8 cellular contexts compared by ENCODE assay signal in the genomic region with DNA sequence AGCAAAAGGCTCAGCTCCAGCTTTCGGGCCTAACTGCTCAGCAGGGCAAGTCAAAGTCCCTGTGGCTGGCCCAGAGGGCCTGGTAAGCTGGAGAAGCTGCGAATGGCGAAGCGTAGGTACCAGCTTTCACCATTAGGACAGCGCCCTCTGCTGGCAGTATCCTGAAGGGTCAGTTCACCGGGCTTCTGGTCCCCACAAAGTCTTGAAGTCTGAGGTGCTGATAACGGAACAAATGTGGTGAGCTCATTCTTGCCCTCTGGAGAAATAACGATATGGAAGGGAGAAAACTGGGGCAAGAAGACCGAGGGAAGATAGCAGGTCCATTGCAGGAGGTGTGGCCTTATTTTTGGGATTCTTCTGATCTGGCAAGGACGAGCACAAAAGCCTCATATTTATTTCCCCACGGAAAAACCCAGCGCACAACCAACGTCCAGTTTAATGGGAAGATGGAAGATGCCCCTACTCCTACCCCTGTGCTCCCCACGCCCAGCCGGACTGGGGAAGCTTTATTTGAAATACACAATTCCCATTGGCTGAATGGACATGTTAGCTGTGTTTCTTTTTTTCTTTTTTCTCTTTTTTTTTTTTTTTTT. TPM values are rescaled to one million over a fixed set of nuclear protein-coding genes. Genes with fewer than 3 reads are reported as not detected.
A peak's percentile ranks its signal among the peaks of the same experiment; 100 is the strongest.
DNase-seq lines count a peak whose midpoint lies in the region; ATAC-seq, FAIRE-seq and TF ChIP-seq lines count a peak whose summit lies in the region.

No MANE protein-coding gene starts in this region.

- no peak overlapping the region for H3K27ac ChIP-seq in H1 (ENCODE audit: low read depth, low read length)

- no peak overlapping the region for H4K5ac ChIP-seq in H1 (ENCODE audit: insufficient read length, low read depth, low read length)

- H4K91ac ChIP-seq in H1 (replicated peaks; ENCODE audit: insufficient read length, low read length), result no peak overlapping the region

- no peaks in the 10 kb centered on the region for H3K79me2 ChIP-seq in H1 (ENCODE audit: control insufficient read depth in 1 of 2, insufficient read depth in 2 of 2, low read length in 2 of 2)

- H3K27me3 ChIP-seq in BJ (ENCODE audit: control insufficient read depth, insufficient read depth, low read length) (no peaks in the 10 kb centered on the region), NT2/D1 (ENCODE audit: insufficient read depth, insufficient read length) (peaks cover 13% of the 10 kb centered on the region), H1 (replicated peaks in 1 of 4; ENCODE audit: control insufficient read depth in 3 of 4, extremely low read depth in 1 of 4, insufficient read depth in 3 of 4, low read length in 3 of 4) (peaks cover 4 to 32% (median 26%) of the 10 kb centered on the region in 4 experiments)

- no peaks in the 10 kb centered on the region for H3K9me3 Mint-ChIP-seq in activated CD8-positive, alpha-beta memory T cell treated with anti-CD3 and anti-CD28 coated beads, Interleukin-2, amount 10 ng/mL, durations not matched to agents 7 days and 5 days (ENCODE audit: low read depth)
- no peaks in the 10 kb centered on the region for H3K9me3 Mint-ChIP-seq in mesothelial cell of epicardium

- H2AK5ac ChIP-seq in H1 (ENCODE audit: low read depth, low read length), result no peak overlapping the region

- H3K36me3 ChIP-seq in BJ (ENCODE audit: control insufficient read depth, insufficient read depth, low read length), result peaks cover 8% of the 10 kb centered on the region
- H3K36me3 ChIP-seq in NT2/D1 (ENCODE audit: insufficient read depth, insufficient read length, low read length), result peaks cover 3% of the 10 kb centered on the region
- no peaks in the 10 kb centered on the region for H3K36me3 ChIP-seq in H1 (ENCODE audit: control insufficient read depth in 2 of 4, insufficient read depth in 4 of 4, low read length in 3 of 4)

- no peak overlapping the region for H3K4me2 ChIP-seq in H1 (ENCODE audit: insufficient read depth in 1 of 2, low read depth in 2 of 2, low read length in 2 of 2)

- peak; percentile 96 for FAIRE-seq in H1 (lab: Jason Lieb, UNC)

- H2BK5ac ChIP-seq in H1 (ENCODE audit: low read depth, low read length), result no peak overlapping the region

- CTCF ChIA-PET in BJ (lab: Yijun Ruan, JAX), result interaction anchor here (0.6 to 9.4 kb wide), 40 partner anchors 9 to 641 kb away, joined by 3 to 102 read pairs (median 5); partner anchors contain the start of genes CCNI2, GDF9, IL13 and KIF3A
- CTCF ChIA-PET in activated CD8-positive, alpha-beta memory T cell treated with anti-CD3 and anti-CD28 coated beads, Interleukin-2, amount 10 ng/mL, durations not matched to agents 7 days and 5 days (lab: Charles Lee), result interaction anchor here (0.6 to 6.3 kb wide), 62 partner anchors 11 to 918 kb away, joined by 3 to 77 read pairs (median 4); partner anchors contain the start of genes CCNI2, GDF9, IL13 and KIF3A
- CTCF ChIA-PET in H1 (lab: Charles Lee; ENCODE audit: partially characterized antibody), result interaction anchor here (0.7 to 25.6 kb wide), 39 partner anchors 11 to 605 kb away, joined by 3 to 465 read pairs (median 4); partner anchors contain the start of genes CCNI2, GDF9, IRF1 and KIF3A

- peaks cover 4% of the 10 kb centered on the region; the same call in 1 of the 2 replicates for H3K23me2 ChIP-seq in H1 (ENCODE audit: low read depth, low read length)

- no peaks in the 10 kb centered on the region for H3K4me1 ChIP-seq in NT2/D1 (ENCODE audit: insufficient read depth, insufficient read length)
- H3K4me1 ChIP-seq in H1 (replicated peaks in 1 of 4; ENCODE audit: control insufficient read depth in 3 of 4, insufficient read depth in 4 of 4, low read length in 3 of 4), result peaks cover 0 to 13% (median 11%) of the 10 kb centered on the region in 4 experiments; a peak in 6 of 7 replicates

- H3K4ac ChIP-seq in H1 (replicated peaks; ENCODE audit: insufficient read length, low read depth, low read length), result no peak overlapping the region

- no peaks in the 10 kb centered on the region for H4K20me1 ChIP-seq in H1 (replicated peaks in 1 of 2; ENCODE audit: control insufficient read depth in 1 of 2, insufficient read depth in 2 of 2, low read length in 2 of 2)

- POLR2A ChIA-PET in BJ (lab: Charles Lee), result no interaction called here
- POLR2A ChIA-PET in H1 (lab: Charles Lee; ENCODE audit: partially characterized antibody), result interaction anchor here (0.8 to 1.7 kb wide), 2 partner anchors 8 to 41 kb away, joined by 3 to 4 read pairs; no protein-coding TSS in a partner anchor

- H3K4me1 Mint-ChIP-seq in activated CD8-positive, alpha-beta memory T cell treated with anti-CD3 and anti-CD28 coated beads, Interleukin-2, amount 10 ng/mL, durations not matched to agents 7 days and 5 days, result peaks cover 25% of the 10 kb centered on the region
- H3K4me1 Mint-ChIP-seq in mesothelial cell of epicardium, result peaks cover 18% of the 10 kb centered on the region

- DNase-seq in BJ (ENCODE audit: low read depth) (no peak), GM19240 (ENCODE audit: insufficient read length, low spot score) (peak; percentile 96), HPDE6-E6E7 (ENCODE audit: extremely low spot score) (peak; percentile 81), NT2/D1 (ENCODE audit: low read depth, low spot score) (peak; percentile 78), H1 (ENCODE audit: low read depth in 1 of 2, low spot score in 2 of 2) (peak; percentile 75 to 97), mesothelial cell of epicardium (ENCODE audit: low spot score in 2 of 2, unreplicated experiment in 2 of 2) (peak; percentile 80 to 93)
- DNase-seq in activated CD8-positive, alpha-beta memory T cell treated with anti-CD3 and anti-CD28 coated beads, Interleukin-2, amount 10 ng/mL, durations not matched to agents 7 days and 5 days, result peak; percentile 94
- peak; percentile 79 to 88 for DNase-seq in stimulated activated CD8-positive, alpha-beta memory T cell treated with anti-CD3 and anti-CD28 coated beads, Interleukin-4, amount 100 ng/mL, for 1 hour (ENCODE audit: low read depth in 2 of 2, low spot score in 1 of 2)

- no peak overlapping the region for H3K23ac ChIP-seq in H1 (ENCODE audit: insufficient read length)

- H3K27me3 Mint-ChIP-seq in activated CD8-positive, alpha-beta memory T cell treated with anti-CD3 and anti-CD28 coated beads, Interleukin-2, amount 10 ng/mL, durations not matched to agents 7 days and 5 days, result peaks cover 27% of the 10 kb centered on the region
- H3K27me3 Mint-ChIP-seq in mesothelial cell of epicardium (ENCODE audit: low read depth), result peaks cover 3% of the 10 kb centered on the region

- H2BK120ac ChIP-seq in H1 (replicated peaks; ENCODE audit: low read depth, low read length), result no peak overlapping the region

- no peak overlapping the region for H2BK20ac ChIP-seq in H1 (ENCODE audit: low read length)

- H3K9me3 ChIP-seq in NT2/D1 (ENCODE audit: insufficient read depth, low read length) (peaks cover 3% of the 10 kb centered on the region; the same call in 1 of the 2 replicates), H1 (ENCODE audit: insufficient read depth in 2 of 2, low read depth in 1 of 2, low read length in 1 of 2) (peaks cover 0 to 1% of the 10 kb centered on the region in 2 experiments; a peak in 1 of 4 replicates)

- H3K4me3 Mint-ChIP-seq in activated CD8-positive, alpha-beta memory T cell treated with anti-CD3 and anti-CD28 coated beads, Interleukin-2, amount 10 ng/mL, durations not matched to agents 7 days and 5 days, result no peak overlapping the region
- no peak overlapping the region for H3K4me3 Mint-ChIP-seq in mesothelial cell of epicardium

- H4K8ac ChIP-seq in H1 (ENCODE audit: extremely low read depth, insufficient read depth, low read length), result no peak overlapping the region

- H2BK12ac ChIP-seq in H1 (ENCODE audit: low read depth, low read length), result no peak overlapping the region

- no peak overlapping the region for H2BK15ac ChIP-seq in H1 (ENCODE audit: low read length)

- H3K9ac ChIP-seq in NT2/D1 (ENCODE audit: insufficient read length, low read depth) (no peak overlapping the region), H1 (replicated peaks in 1 of 4; ENCODE audit: extremely low read depth in 1 of 4, low read depth in 3 of 4, low read length in 3 of 4) (no peak overlapping the region)

- H3K79me1 ChIP-seq in H1 (ENCODE audit: low read depth, low read length), result no peaks in the 10 kb centered on the region

- H2AFZ ChIP-seq in H1 (ENCODE audit: low read length), result no peak overlapping the region

- H3K18ac ChIP-seq in H1 (ENCODE audit: extremely low read depth, low read length), result no peak overlapping the region

- no peak overlapping the region for H3K56ac ChIP-seq in H1 (replicated peaks; ENCODE audit: insufficient read length, low read depth, low read length)

- no peaks in the 10 kb centered on the region for H3K36me3 Mint-ChIP-seq in activated CD8-positive, alpha-beta memory T cell treated with anti-CD3 and anti-CD28 coated beads, Interleukin-2, amount 10 ng/mL, durations not matched to agents 7 days and 5 days
- no peaks in the 10 kb centered on the region for H3K36me3 Mint-ChIP-seq in mesothelial cell of epicardium

- WGBS in H1 (ENCODE audit: extremely low coverage in 1 of 2, insufficient coverage in 1 of 2, insufficient read length in 1 of 2, insufficient replicate concordance in 2 of 2, low coverage in 1 of 2, low lambda C conversion rate in 2 of 2, missing lambda C conversion rate in 1 of 2), 2 experiments, result 40% methylated on average over 15 of the region's 15 CpGs; no CpG with 5 or more reads in 1 of the 2 experiments

- H3K4me3 ChIP-seq in BJ (ENCODE audit: low read depth, low read length) (no peak overlapping the region), NT2/D1 (ENCODE audit: insufficient read length, low read depth) (no peak overlapping the region), H1 (ENCODE audit: extremely low read depth in 1 of 4, insufficient read depth in 2 of 4, low read depth in 3 of 4, low read length in 4 of 4) (no peak overlapping the region)

- no peak for TF ChIP-seq POLR2A in H1 (IDR thresholded peaks at IDR 0.05; ENCODE audit: control extremely low read depth in 1 of 2, low read depth in 2 of 2, low read length in 2 of 2)

- no peak overlapping the region for H3K14ac ChIP-seq in H1 (ENCODE audit: insufficient read length)

- TF ChIP-seq CTCF in BJ (IDR thresholded peaks at IDR 0.05; ENCODE audit: insufficient read depth, low read depth, low read length), result peak; percentile 87
- peak in 2 of 3 experiments; percentile 93 to 94; a peak in 3 of 4 replicates for TF ChIP-seq CTCF in H1 (IDR thresholded peaks at IDR 0.05; ENCODE audit: control extremely low read depth in 1 of 3, insufficient read depth in 1 of 3, low read depth in 1 of 3, low read length in 3 of 3)
- TF ChIP-seq CTCF in mesothelial cell of epicardium (IDR thresholded peaks at IDR 0.05; ENCODE audit: unreplicated experiment), result peak; percentile 97

- no peak overlapping the region for H3K27ac Mint-ChIP-seq in activated CD8-positive, alpha-beta memory T cell treated with anti-CD3 and anti-CD28 coated beads, Interleukin-2, amount 10 ng/mL, durations not matched to agents 7 days and 5 days
- no peak overlapping the region for H3K27ac Mint-ChIP-seq in mesothelial cell of epicardium

- peak; percentile 89 to 93 for TF ChIP-seq RAD21 in H1 (IDR thresholded peaks at IDR 0.05 in 1 of 2, conservative IDR thresholded peaks at IDR 0.05 in 1 of 2; ENCODE audit: low read depth in 2 of 2, low read length in 2 of 2)

- peak; percentile 96 for ATAC-seq in activated CD8-positive, alpha-beta memory T cell treated with anti-CD3 and anti-CD28 coated beads, Interleukin-2, amount 10 ng/mL, durations not matched to agents 7 days and 5 days

- no peak for TF ChIP-seq EP300 in H1 (IDR thresholded peaks at IDR 0.05; ENCODE audit: borderline replicate concordance in 1 of 2, low read depth in 2 of 2, low read length in 2 of 2)

RNA-seq across cellular contexts. Expression of gene SOWAHA, which starts 7.2 kb away (rescaled TPM):
- polyA plus RNA-seq in BJ (2011; rRNA removed) (0.02 TPM in 1 of 2 replicates, not detected in the other), H1 (2011; rRNA removed) (0.11 and 0.17 TPM in 2 replicates)
- polyA minus RNA-seq in BJ (2011; rRNA and poly(A)+ RNA removed), result not detected in 2 replicates
- total RNA-seq in activated CD8-positive, alpha-beta memory T cell treated with anti-CD3 and anti-CD28 coated beads, Interleukin-2, amount 10 ng/mL, durations not matched to agents 7 days and 5 days, result under 1 TPM in 1 of 2 experiments, not detected in 1; 0.42 TPM
- total RNA-seq in H1 (2021; fragmentation: NEBNext Ultra II Directional; extraction: Animal tissue kit (Norgen Biotek cat#: 25700)), result 0.09 and 0.10 TPM in 2 replicates
- polyA plus RNA-seq in H1 (2011; cell fraction: cytosol; rRNA removed), result 0.06 TPM
- polyA plus RNA-seq in H1 (2011; cell fraction: nucleus; rRNA removed), result 0.11 TPM
- polyA plus RNA-seq in H1 (2012, experiment 1 of 2), result 0.05 to 0.13 TPM in 2 of 4 replicates, not detected in the others
- polyA plus RNA-seq in H1 (2012, experiment 2 of 2), result not detected
- 0.06 TPM for polyA plus RNA-seq in H1 (2013, experiment 1 of 2)
- 0.06 TPM for polyA plus RNA-seq in H1 (2013, experiment 2 of 2)
- polyA minus RNA-seq in H1 (2011; rRNA and poly(A)+ RNA removed), result 0.06 TPM in 1 of 2 replicates, not detected in the other
- not detected for polyA minus RNA-seq in H1 (2011; cell fraction: cytosol; rRNA and poly(A)+ RNA removed)
- 0.20 TPM for polyA minus RNA-seq in H1 (2011; cell fraction: nucleus; rRNA and poly(A)+ RNA removed)
- 0.52 to 0.67 TPM (median 0.64 TPM) in 3 replicates for total RNA-seq in mesothelial cell of epicardium

RNA-seq across cellular contexts. Expression of gene SHROOM1, which starts 10.2 kb away (rescaled TPM):
- polyA plus RNA-seq in BJ (2011; rRNA removed) (6.4 and 8.5 TPM in 2 replicates), H1 (2011; rRNA removed) (3.9 and 11.8 TPM in 2 replicates)
- polyA minus RNA-seq in BJ (2011; rRNA and poly(A)+ RNA removed), result 2.9 and 5.0 TPM in 2 replicates
- 10 to 100 TPM in 1 of 2 experiments, 1 to 10 TPM in 1; 4.4 to 11.5 TPM for total RNA-seq in activated CD8-positive, alpha-beta memory T cell treated with anti-CD3 and anti-CD28 coated beads, Interleukin-2, amount 10 ng/mL, durations not matched to agents 7 days and 5 days
- total RNA-seq in H1 (2021; fragmentation: NEBNext Ultra II Directional; extraction: Animal tissue kit (Norgen Biotek cat#: 25700)), result 5.2 and 5.7 TPM in 2 replicates
- 7.3 TPM for polyA plus RNA-seq in H1 (2011; cell fraction: cytosol; rRNA removed)
- 9.6 TPM for polyA plus RNA-seq in H1 (2011; cell fraction: nucleus; rRNA removed)
- polyA plus RNA-seq in H1 (2012, experiment 1 of 2), result 1.7 to 4.7 TPM (median 4.3 TPM) in 4 replicates
- 1.8 TPM for polyA plus RNA-seq in H1 (2012, experiment 2 of 2)
- 2.9 TPM for polyA plus RNA-seq in H1 (2013, experiment 1 of 2)
- 2.5 TPM for polyA plus RNA-seq in H1 (2013, experiment 2 of 2)
- polyA minus RNA-seq in H1 (2011; rRNA and poly(A)+ RNA removed), result 1.4 and 7.3 TPM in 2 replicates
- 2.1 TPM for polyA minus RNA-seq in H1 (2011; cell fraction: cytosol; rRNA and poly(A)+ RNA removed)
- 5.6 TPM for polyA minus RNA-seq in H1 (2011; cell fraction: nucleus; rRNA and poly(A)+ RNA removed)
- 8.6 to 12.2 TPM (median 8.6 TPM) in 3 replicates for total RNA-seq in mesothelial cell of epicardium

RNA-seq across cellular contexts. Expression of gene SEPTIN8, which starts 43.2 kb away (rescaled TPM):
- polyA plus RNA-seq in BJ (2011; rRNA removed) (53.2 and 67.8 TPM in 2 replicates), H1 (2011; rRNA removed) (21.2 and 25.8 TPM in 2 replicates)
- polyA minus RNA-seq in BJ (2011; rRNA and poly(A)+ RNA removed), result 26.6 and 29.7 TPM in 2 replicates
- total RNA-seq in activated CD8-positive, alpha-beta memory T cell treated with anti-CD3 and anti-CD28 coated beads, Interleukin-2, amount 10 ng/mL, durations not matched to agents 7 days and 5 days, result 10 to 100 TPM; 43.7 to 57.3 TPM
- total RNA-seq in H1 (2021; fragmentation: NEBNext Ultra II Directional; extraction: Animal tissue kit (Norgen Biotek cat#: 25700)), result 33.0 and 33.8 TPM in 2 replicates
- polyA plus RNA-seq in H1 (2011; cell fraction: cytosol; rRNA removed), result 27.8 TPM
- 63.3 TPM for polyA plus RNA-seq in H1 (2011; cell fraction: nucleus; rRNA removed)
- polyA plus RNA-seq in H1 (2012, experiment 1 of 2), result 26.4 to 29.2 TPM (median 26.9 TPM) in 4 replicates
- polyA plus RNA-seq in H1 (2012, experiment 2 of 2), result 6.3 TPM
- polyA plus RNA-seq in H1 (2013, experiment 1 of 2), result 18.0 TPM
- 18.4 TPM for polyA plus RNA-seq in H1 (2013, experiment 2 of 2)
- polyA minus RNA-seq in H1 (2011; rRNA and poly(A)+ RNA removed), result 24.7 and 25.5 TPM in 2 replicates
- 11.1 TPM for polyA minus RNA-seq in H1 (2011; cell fraction: cytosol; rRNA and poly(A)+ RNA removed)
- 20.3 TPM for polyA minus RNA-seq in H1 (2011; cell fraction: nucleus; rRNA and poly(A)+ RNA removed)
- total RNA-seq in mesothelial cell of epicardium, result 54.9 to 58.9 TPM (median 58.6 TPM) in 3 replicates

RNA-seq across cellular contexts. Expression of gene GDF9, which starts 46.0 kb away (rescaled TPM):
- 0.15 and 0.20 TPM in 2 replicates for polyA plus RNA-seq in BJ (2011; rRNA removed)
- not detected in 2 replicates for polyA minus RNA-seq in BJ (2011; rRNA and poly(A)+ RNA removed)
- under 1 TPM; 0.26 to 0.67 TPM for total RNA-seq in activated CD8-positive, alpha-beta memory T cell treated with anti-CD3 and anti-CD28 coated beads, Interleukin-2, amount 10 ng/mL, durations not matched to agents 7 days and 5 days
- total RNA-seq in H1 (2021; fragmentation: NEBNext Ultra II Directional; extraction: Animal tissue kit (Norgen Biotek cat#: 25700)), result 0.34 TPM in 1 of 2 replicates, not detected in the other
- polyA plus RNA-seq in H1 (2011; rRNA removed), result 0.14 and 0.22 TPM in 2 replicates
- 0.32 TPM for polyA plus RNA-seq in H1 (2011; cell fraction: cytosol; rRNA removed)
- 0.29 TPM for polyA plus RNA-seq in H1 (2011; cell fraction: nucleus; rRNA removed)
- polyA plus RNA-seq in H1 (2012, experiment 1 of 2), result 0.14 to 0.27 TPM (median 0.20 TPM) in 4 replicates
- not detected for polyA plus RNA-seq in H1 (2012, experiment 2 of 2)
- 0.20 TPM for polyA plus RNA-seq in H1 (2013, experiment 1 of 2)
- 0.35 TPM for polyA plus RNA-seq in H1 (2013, experiment 2 of 2)
- 0.19 and 0.88 TPM in 2 replicates for polyA minus RNA-seq in H1 (2011; rRNA and poly(A)+ RNA removed)
- not detected for polyA minus RNA-seq in H1 (2011; cell fraction: cytosol; rRNA and poly(A)+ RNA removed)
- 0.40 TPM for polyA minus RNA-seq in H1 (2011; cell fraction: nucleus; rRNA and poly(A)+ RNA removed)
- total RNA-seq in mesothelial cell of epicardium, result 0.93 to 1.2 TPM (median 0.98 TPM) in 3 replicates

RNA-seq across cellular contexts. Expression of gene UQCRQ, which starts 46.2 kb away (rescaled TPM):
- polyA plus RNA-seq in BJ (2011; rRNA removed) (289 and 292 TPM in 2 replicates), H1 (2011; rRNA removed) (177 and 195 TPM in 2 replicates)
- 15.9 and 27.1 TPM in 2 replicates for polyA minus RNA-seq in BJ (2011; rRNA and poly(A)+ RNA removed)
- total RNA-seq in activated CD8-positive, alpha-beta memory T cell treated with anti-CD3 and anti-CD28 coated beads, Interleukin-2, amount 10 ng/mL, durations not matched to agents 7 days and 5 days, result 100 to 1,000 TPM; 344 to 446 TPM
- 282 and 293 TPM in 2 replicates for total RNA-seq in H1 (2021; fragmentation: NEBNext Ultra II Directional; extraction: Animal tissue kit (Norgen Biotek cat#: 25700))
- 180 TPM for polyA plus RNA-seq in H1 (2011; cell fraction: cytosol; rRNA removed)
- 145 TPM for polyA plus RNA-seq in H1 (2011; cell fraction: nucleus; rRNA removed)
- polyA plus RNA-seq in H1 (2012, experiment 1 of 2), result 223 to 374 TPM (median 268 TPM) in 4 replicates
- 178 TPM for polyA plus RNA-seq in H1 (2012, experiment 2 of 2)
- 550 TPM for polyA plus RNA-seq in H1 (2013, experiment 1 of 2)
- polyA plus RNA-seq in H1 (2013, experiment 2 of 2), result 597 TPM
- 18.8 and 18.9 TPM in 2 replicates for polyA minus RNA-seq in H1 (2011; rRNA and poly(A)+ RNA removed)
- 47.9 TPM for polyA minus RNA-seq in H1 (2011; cell fraction: cytosol; rRNA and poly(A)+ RNA removed)
- 51.4 TPM for polyA minus RNA-seq in H1 (2011; cell fraction: nucleus; rRNA and poly(A)+ RNA removed)
- 258 to 329 TPM (median 308 TPM) in 3 replicates for total RNA-seq in mesothelial cell of epicardium
